Comparison of ENCODE assay signal across 20 cellular contexts in the genomic region with DNA sequence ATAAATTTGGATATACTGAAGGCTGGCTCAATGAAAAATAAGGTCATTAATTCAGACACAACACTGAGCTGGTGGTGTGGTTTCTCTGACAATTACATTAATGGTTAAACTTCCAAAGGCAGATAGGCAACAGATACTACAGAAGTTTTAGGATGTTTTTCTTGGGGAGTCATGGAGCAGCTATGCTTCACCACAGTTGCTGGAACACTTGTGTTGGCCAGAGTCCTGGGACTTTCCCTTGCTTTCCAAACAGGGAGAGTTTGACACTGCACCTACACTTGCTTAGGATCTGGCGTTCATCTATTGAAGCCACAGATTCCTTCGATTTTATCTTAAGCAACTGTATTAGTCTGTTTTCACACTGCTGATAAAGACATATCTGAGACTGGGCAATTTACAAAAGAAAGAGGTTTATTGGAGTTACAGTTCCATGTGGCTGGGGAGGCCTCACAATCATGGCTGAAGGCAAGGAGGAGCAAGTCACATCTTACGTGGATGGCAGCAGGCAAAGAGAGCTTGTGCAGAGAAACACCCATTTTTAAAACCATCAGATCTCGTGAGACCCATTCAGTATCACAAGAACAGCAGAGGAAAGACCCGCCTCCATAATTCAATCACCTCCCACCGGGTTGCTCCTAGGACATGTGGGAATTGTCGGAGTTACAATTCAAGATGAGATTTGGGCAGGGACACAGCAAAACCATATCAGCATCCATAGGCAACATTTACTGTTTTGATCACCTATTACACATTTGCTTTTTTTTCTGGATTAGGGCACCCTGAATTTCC. TPM values are rescaled to one million over a fixed set of nuclear protein-coding genes. Genes with fewer than 3 reads are reported as not detected.
DNase-seq lines count a peak whose midpoint lies in the region; TF ChIP-seq lines count a peak whose summit lies in the region.
"Had no signal": no experiment of that assay in that cellular context is flagged by ENCODE, and none has a peak within 500 bp of the region (broad histone marks: within the 10 kb centered on the region; RNA-seq: fewer than 3 reads in every experiment).

No MANE protein-coding gene starts in this region.

- POLR2A ChIA-PET in MCF 10A (lab: Yijun Ruan, JAX): interaction anchor here (0.8 kb wide), 1 partner anchor 637 kb away, joined by 3 read pairs; no protein-coding TSS in a partner anchor
- POLR2A ChIA-PET in Caco-2 (lab: Charles Lee): no interaction called here

- BruUV-seq in MCF 10A (replicated peaks; lab: Mats Ljungman, UMichigan): no TSS peak
- no TSS peak for BruUV-seq in Caco-2 (replicated peaks; lab: Mats Ljungman, UMichigan)

- H3K9me3 Mint-ChIP-seq in MCF 10A (ENCODE audit: unreplicated experiment): no peaks in the 10 kb centered on the region
- H3K9me3 Mint-ChIP-seq in Caco-2 (ENCODE audit: unreplicated experiment): peaks cover 6% of the 10 kb centered on the region

- H3K36me3 Mint-ChIP-seq in MCF 10A (ENCODE audit: insufficient read depth, unreplicated experiment) (no peaks in the 10 kb centered on the region), Caco-2 (ENCODE audit: insufficient read depth, unreplicated experiment) (no peaks in the 10 kb centered on the region)

- H3K27ac ChIP-seq in breast epithelium (no peak overlapping the region), testis (no peak overlapping the region)
- H3K27ac ChIP-seq: 22Rv1, ascending aorta, parathyroid adenoma, tibial artery had no signal

- H3K4me1 Mint-ChIP-seq in MCF 10A (ENCODE audit: insufficient read depth, unreplicated experiment): no peaks in the 10 kb centered on the region
- peaks cover 7% of the 10 kb centered on the region for H3K4me1 Mint-ChIP-seq in Caco-2 (ENCODE audit: low read depth, unreplicated experiment)
- H3K4me1 Mint-ChIP-seq: CD8-positive, alpha-beta memory T cell had no signal

- CTCF ChIA-PET in MCF 10A (lab: Yijun Ruan, JAX) (interaction anchor here (0.6 to 0.7 kb wide), 2 partner anchors 302 to 929 kb away, joined by 3 to 4 read pairs; no protein-coding TSS in a partner anchor), Caco-2 (lab: Charles Lee) (interaction anchor here (0.6 kb wide), 1 partner anchor 22 kb away, joined by 3 read pairs; no protein-coding TSS in a partner anchor)

- intact Hi-C loops in MCF 10A (cut with micrococcal nuclease) (no loop called here), breast epithelium (cut with DNase I; ENCODE audit: low total_unique reads) (no loop called here), Caco-2 (cut with micrococcal nuclease; ENCODE audit: unreplicated experiment) (no loop called here), testis (cut with DNase I; ENCODE audit: low total_unique reads) (no loop called here)

- H3K9me3 ChIP-seq in breast epithelium (no peaks in the 10 kb centered on the region), MG63 (no peaks in the 10 kb centered on the region), Caco-2 (peaks cover 9% of the 10 kb centered on the region; the same call in 1 of the 2 replicates), testis (no peaks in the 10 kb centered on the region)
- H3K9me3 ChIP-seq: ascending aorta, tibial artery had no signal

- H3K27me3 Mint-ChIP-seq in MCF 10A (ENCODE audit: insufficient read depth, unreplicated experiment) (no peaks in the 10 kb centered on the region), Caco-2 (ENCODE audit: insufficient read depth, unreplicated experiment) (peaks cover 5% of the 10 kb centered on the region)

- H3K27ac Mint-ChIP-seq in MCF 10A (ENCODE audit: low read depth, unreplicated experiment) (peak overlapping the region; percentile 61), Caco-2 (ENCODE audit: unreplicated experiment) (no peak overlapping the region)

- H3K36me3 ChIP-seq in breast epithelium (no peaks in the 10 kb centered on the region), MG63 (no peaks in the 10 kb centered on the region), Caco-2 (ENCODE audit: control insufficient read depth, insufficient read depth, low read length) (no peaks in the 10 kb centered on the region), testis (ENCODE audit: low read depth, missing control alignments) (no peaks in the 10 kb centered on the region)
- H3K36me3 ChIP-seq: ascending aorta, tibial artery had no signal

- H3K4me1 ChIP-seq in breast epithelium (no peaks in the 10 kb centered on the region), Caco-2 (peaks cover 10% of the 10 kb centered on the region), testis (no peaks in the 10 kb centered on the region)
- H3K4me1 ChIP-seq: ascending aorta, parathyroid adenoma, tibial artery had no signal

- DNase-seq in MCF 10A (ENCODE audit: unreplicated experiment) (peak; percentile 24), breast epithelium (ENCODE audit: low spot score in 2 of 2) (no peak), MG63 (peak; percentile 51), fibroblast of gingiva (ENCODE audit: low read depth) (peak; percentile 17), renal cortical epithelial cell (ENCODE audit: low read depth) (peak; percentile 97), Caco-2 (no peak), NCI-H82 treated with DMSO at 0.1 percent for 48 hours (lab: John Stamatoyannopoulos, UW; ENCODE audit: unreplicated experiment) (no peak), testis (no peak)
- DNase-seq: activated CD4-positive, alpha-beta T cell treated with anti-CD3 and anti-CD28 coated beads for 1 hour; activated naive CD4-positive, alpha-beta T cell; CD8-positive, alpha-beta memory T cell; Karpas-422; NCI-H1694; NCI-H345; tibial artery had no signal

- WGBS in testis, 2 donors: 83 to 85% methylated on average over 7 of the region's 7 CpGs

- TF ChIP-seq POLR2A in breast epithelium (IDR thresholded peaks at IDR 0.05) (no peak), testis (IDR thresholded peaks at IDR 0.05) (no peak)

- TF ChIP-seq CTCF in MCF 10A (IDR thresholded peaks at IDR 0.05; ENCODE audit: unreplicated experiment) (no peak), breast epithelium (IDR thresholded peaks at IDR 0.05) (no peak), Caco-2 (IDR thresholded peaks at IDR 0.05; ENCODE audit: insufficient read depth in 1 of 2, low read depth in 1 of 2, low read length in 1 of 2, severe bottlenecking in 1 of 2, unreplicated experiment in 1 of 2) (no peak), testis (IDR thresholded peaks at IDR 0.05) (no peak)

- H3K4me3 ChIP-seq in breast epithelium: no peak overlapping the region
- H3K4me3 ChIP-seq in MG63: no peak overlapping the region
- no peak overlapping the region for H3K4me3 ChIP-seq in Caco-2 (ENCODE audit: low read depth, low read length)
- no peak overlapping the region for H3K4me3 ChIP-seq in testis
- H3K4me3 ChIP-seq: ascending aorta, smooth muscle cell, tibial artery had no signal

- H3K27me3 ChIP-seq in breast epithelium: no peaks in the 10 kb centered on the region
- H3K27me3 ChIP-seq in MG63: no peaks in the 10 kb centered on the region
- no peaks in the 10 kb centered on the region for H3K27me3 ChIP-seq in Caco-2 (replicated peaks; ENCODE audit: control insufficient read depth, insufficient read depth, low read length)
- H3K27me3 ChIP-seq in testis: no peaks in the 10 kb centered on the region
- H3K27me3 ChIP-seq: ascending aorta, tibial artery had no signal

- H3K4me3 Mint-ChIP-seq in MCF 10A (ENCODE audit: unreplicated experiment) (no peak overlapping the region), Caco-2 (ENCODE audit: unreplicated experiment) (no peak overlapping the region)
- H3K4me3 Mint-ChIP-seq: CD8-positive, alpha-beta memory T cell had no signal

RNA-seq across cellular contexts. Expression of a gene that starts 27.8 kb away (rescaled TPM):
- total RNA-seq in MCF 10A (2022) (0.02 TPM in 1 of 2 replicates, not detected in the other), breast epithelium (under 1 TPM; 0.33 to 0.88 (median 0.64) TPM), renal cortical epithelial cell (29.7 and 87.0 TPM in 2 replicates), Caco-2 (2022) (0.02 and 0.11 TPM in 2 replicates), testis (1 to 10 TPM; 1.7 to 7.2 TPM)
- 0.10 TPM in 1 of 2 replicates, not detected in the other for total RNA-seq in MG63 (2014; rRNA removed; shearing (Covaris generic); ENCODE audit: low replicate concordance)
- 2.0 TPM for polyA plus RNA-seq in testis (ENCODE audit: insufficient read depth, low read depth, low replicate concordance)
- total RNA-seq: left lobe of liver had no signal
- polyA plus RNA-seq: smooth muscle cell had no signal

RNA-seq across cellular contexts. Expression of a gene that starts 31.3 kb away (rescaled TPM):
- total RNA-seq in MCF 10A (2022) (49.7 and 58.6 TPM in 2 replicates), breast epithelium (10 to 100 TPM; 17.4 to 23.4 (median 21.8) TPM), renal cortical epithelial cell (44.0 and 51.1 TPM in 2 replicates), Caco-2 (2022) (67.7 and 70.2 TPM in 2 replicates), testis (10 to 100 TPM; 28.8 to 31.9 TPM)
- 15.6 and 49.7 TPM in 2 replicates for total RNA-seq in MG63 (2014; rRNA removed; shearing (Covaris generic); ENCODE audit: low replicate concordance)
- polyA plus RNA-seq in testis (ENCODE audit: insufficient read depth, low read depth, low replicate concordance): 114 TPM

Comparison
In these comparisons a context has a peak if more than half of its experiments do, and no peak if none do; other contexts are left out.
1. DNase-seq: peak in MCF 10A (single experiment), MG63 (single experiment), fibroblast of gingiva (single experiment) and renal cortical epithelial cell (single experiment); none in breast epithelium (0 of 2), Caco-2 (0 of 2), NCI-H82 treated with DMSO at 0.1 percent for 48 hours (single experiment) and testis (single experiment).